In genomic region chr12:8045952-8046944, GRCh38 we compare ENCODE assay signal across 8 cellular contexts. TPM values are rescaled to one million over a fixed set of nuclear protein-coding genes. Genes with fewer than 3 reads are reported as not detected.
A peak's percentile ranks its signal among the peaks of the same experiment; 100 is the strongest.
DNase-seq lines count a peak whose midpoint lies in the region; ATAC-seq and TF ChIP-seq lines count a peak whose summit lies in the region.

No MANE protein-coding gene starts in this region.

- ATAC-seq in GM21526 (IDR thresholded peaks at IDR 0.05; ENCODE audit: low FRiP score, unreplicated experiment) = peak; percentile 50
- ATAC-seq in HG02884 (IDR thresholded peaks at IDR 0.05; ENCODE audit: unreplicated experiment) = no peak

- H3K36me3 Mint-ChIP-seq in chondrocyte (ENCODE audit: low read depth) = peaks cover 50% of the 10 kb centered on the region

- no peak overlapping the region for H3K4me3 Mint-ChIP-seq in chondrocyte (ENCODE audit: unreplicated experiment)

- no peaks in the 10 kb centered on the region for H3K27me3 Mint-ChIP-seq in chondrocyte (ENCODE audit: low read depth)

- DNase-seq in AG08395 (ENCODE audit: low spot score) = peak; percentile 87
- peak; percentile 98 for DNase-seq in NCI-H2171 treated with DMSO at 0.1 percent for 48 hours (lab: John Stamatoyannopoulos, UW)
- DNase-seq in activated CD4-positive, alpha-beta T cell treated with anti-CD3 and anti-CD28 coated beads for 24 hours (ENCODE audit: low read depth in 2 of 2) = peak; percentile 72 to 79
- no peak for DNase-seq in chondrocyte (ENCODE audit: low spot score)
- DNase-seq in left kidney (ENCODE audit: low read depth, low spot score) = peak; percentile 89
- peak; percentile 83 for DNase-seq in stimulated activated CD4-positive, alpha-beta T cell treated with anti-CD3 and anti-CD28 coated beads, Interleukin-4, amount 100 ng/mL, for 24 hours

- H3K27ac Mint-ChIP-seq in chondrocyte (ENCODE audit: unreplicated experiment) = no peak overlapping the region

- H3K9me3 Mint-ChIP-seq in chondrocyte (ENCODE audit: low read depth) = no peaks in the 10 kb centered on the region

- peak; percentile 93 for TF ChIP-seq CTCF in chondrocyte (IDR thresholded peaks at IDR 0.05)

- H3K4me1 Mint-ChIP-seq in chondrocyte (ENCODE audit: low read depth) = no peaks in the 10 kb centered on the region

RNA-seq across cellular contexts. Expression of gene FOXJ2, which starts 13.7 kb away (rescaled TPM):
- total RNA-seq in chondrocyte = 21.1 to 24.0 TPM (median 23.4 TPM) in 3 replicates

RNA-seq across cellular contexts. Expression of gene C3AR1, which starts 19.9 kb away (rescaled TPM):
- total RNA-seq in chondrocyte = 0.27 to 0.59 TPM in 2 of 3 replicates, not detected in the other

RNA-seq across cellular contexts. Expression of gene NECAP1, which starts 35.8 kb away (rescaled TPM):
- 23.1 to 36.9 TPM (median 26.1 TPM) in 3 replicates for total RNA-seq in chondrocyte
